Comparison of ENCODE assay signal across 18 cellular contexts in the genomic region with DNA sequence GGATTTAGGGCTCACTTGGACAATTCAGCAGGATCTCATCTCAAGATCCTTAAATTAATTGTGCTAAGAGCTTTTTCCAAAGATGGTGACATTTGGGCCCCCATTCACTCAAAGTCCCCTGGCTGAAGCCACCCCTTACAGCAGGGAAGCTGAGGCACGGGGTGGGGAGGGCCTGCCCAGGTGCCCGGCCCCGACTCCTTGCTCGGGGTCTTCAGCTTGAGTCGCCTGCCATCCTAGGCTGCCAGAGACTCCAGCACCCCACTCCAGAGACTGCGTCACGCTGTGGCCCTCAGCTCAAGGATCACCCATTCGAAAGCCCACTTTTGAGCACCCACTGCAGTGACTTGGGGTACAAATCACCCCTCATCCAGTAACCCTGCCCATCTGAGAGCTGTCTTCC. TPM values are rescaled to one million over a fixed set of nuclear protein-coding genes. Genes with fewer than 3 reads are reported as not detected.
DNase-seq lines count a peak whose midpoint lies in the region; TF ChIP-seq lines count a peak whose summit lies in the region.
"Had no signal": no experiment of that assay in that cellular context is flagged by ENCODE, and none has a peak within 500 bp of the region (broad histone marks: within the 10 kb centered on the region; RNA-seq: fewer than 3 reads in every experiment).

No MANE protein-coding gene starts in this region.

- H3K4me3 Mint-ChIP-seq in mesothelial cell of epicardium: no peak overlapping the region
- H3K4me3 Mint-ChIP-seq: CD8-positive, alpha-beta T cell; HFFc6 had no signal

- peaks cover 83% of the 10 kb centered on the region for H3K4me1 ChIP-seq in BLaER1
- peaks cover 0 to 18% (median 16%) of the 10 kb centered on the region in 4 donors for H3K4me1 ChIP-seq in sigmoid colon
- peaks cover 6% of the 10 kb centered on the region for H3K4me1 ChIP-seq in prostate gland (replicated peaks)

- H3K9ac ChIP-seq in BLaER1: no peak overlapping the region
- H3K9ac ChIP-seq: BLaER1 treated with 17β-estradiol and CSF1 and Interleukin-3, amounts not matched to agents 10 nM and 100 nM had no signal

- intact Hi-C loops in sigmoid colon (cut with DNase I): no loop called here
- intact Hi-C loops in prostate gland (cut with DNase I): no loop called here

- H3K36me3 ChIP-seq in BLaER1: no peaks in the 10 kb centered on the region
- no peaks in the 10 kb centered on the region for H3K36me3 ChIP-seq in sigmoid colon
- H3K36me3 ChIP-seq in prostate gland: no peaks in the 10 kb centered on the region
- H3K36me3 ChIP-seq: BLaER1 treated with 17β-estradiol and CSF1 and Interleukin-3, amounts not matched to agents 10 nM and 100 nM had no signal

- WGBS in sigmoid colon, 2 donors: 81 to 88% methylated on average over 8 of the region's 8 CpGs
- WGBS in prostate gland: 76% methylated on average over 8 of the region's 8 CpGs

- peaks cover 41% of the 10 kb centered on the region for H3K27me3 ChIP-seq in BLaER1
- no peaks in the 10 kb centered on the region for H3K27me3 ChIP-seq in sigmoid colon
- no peaks in the 10 kb centered on the region for H3K27me3 ChIP-seq in prostate gland (replicated peaks; ENCODE audit: insufficient read depth)

- peak; percentile 27 for DNase-seq in islet precursor cell
- DNase-seq in mesenteric fat pad (ENCODE audit: low spot score): peak; percentile 39
- DNase-seq in sigmoid colon: peak; percentile 38
- DNase-seq in NCI-H510A (lab: John Stamatoyannopoulos, UW): no peak
- DNase-seq in mesothelial cell of epicardium (ENCODE audit: low spot score in 2 of 2, unreplicated experiment in 2 of 2): no peak
- DNase-seq in prostate gland (ENCODE audit: low spot score): no peak
- DNase-seq: Calu3; CD8-positive, alpha-beta T cell; DMS79 treated with DMSO at 0.1 percent for 48 hours; GF-D8; GOT3; H7; HFFc6 had no signal

- H3K27ac Mint-ChIP-seq in mesothelial cell of epicardium: no peak overlapping the region
- H3K27ac Mint-ChIP-seq: CD8-positive, alpha-beta T cell; HFFc6 had no signal

- no peaks in the 10 kb centered on the region for H3K27me3 Mint-ChIP-seq in mesothelial cell of epicardium (ENCODE audit: low read depth)

- H3K4me2 ChIP-seq in BLaER1: peak overlapping the region; percentile 39; the same call in 1 of the 2 replicates

- TF ChIP-seq POLR2A in sigmoid colon (IDR thresholded peaks at IDR 0.05) (no peak), prostate gland (IDR thresholded peaks at IDR 0.05) (no peak)

- TF ChIP-seq EP300 in sigmoid colon (IDR thresholded peaks at IDR 0.05): no peak

- H3K27ac ChIP-seq in BLaER1 (no peak overlapping the region), sigmoid colon (no peak overlapping the region), prostate gland (no peak overlapping the region)
- H3K27ac ChIP-seq: BLaER1 treated with 17β-estradiol and CSF1 and Interleukin-3, amounts not matched to agents 10 nM and 100 nM; HL-60 had no signal

- H3K4me1 Mint-ChIP-seq in mesothelial cell of epicardium: peaks cover 26% of the 10 kb centered on the region

- no peak overlapping the region for H3K4me3 ChIP-seq in BLaER1
- no peak overlapping the region for H3K4me3 ChIP-seq in sigmoid colon
- H3K4me3 ChIP-seq in prostate gland: no peak overlapping the region
- H3K4me3 ChIP-seq: BLaER1 treated with 17β-estradiol and CSF1 and Interleukin-3, amounts not matched to agents 10 nM and 100 nM had no signal

- H4K20me1 ChIP-seq in BLaER1: peaks cover 30% of the 10 kb centered on the region

- H3K9me3 ChIP-seq in BLaER1: no peaks in the 10 kb centered on the region
- no peaks in the 10 kb centered on the region for H3K9me3 ChIP-seq in sigmoid colon
- no peaks in the 10 kb centered on the region for H3K9me3 ChIP-seq in prostate gland

- no peak for TF ChIP-seq CTCF in sigmoid colon (IDR thresholded peaks at IDR 0.05)
- TF ChIP-seq CTCF in mesothelial cell of epicardium (IDR thresholded peaks at IDR 0.05; ENCODE audit: unreplicated experiment): no peak
- TF ChIP-seq CTCF in prostate gland (IDR thresholded peaks at IDR 0.05): no peak

- H3K9me3 Mint-ChIP-seq in mesothelial cell of epicardium: no peaks in the 10 kb centered on the region
- H3K9me3 Mint-ChIP-seq: CD8-positive, alpha-beta T cell had no signal

- H3K36me3 Mint-ChIP-seq in mesothelial cell of epicardium: no peaks in the 10 kb centered on the region
- H3K36me3 Mint-ChIP-seq: CD8-positive, alpha-beta T cell had no signal

RNA-seq across cellular contexts. Expression of gene GPR78, which starts 39.2 kb away (rescaled TPM):
- total RNA-seq in mesenteric fat pad (not detected), sigmoid colon (under 1 TPM in 1 of 4 donors, not detected in 3; 0.28 TPM), mesothelial cell of epicardium (2.4 to 3.8 TPM (median 3.2 TPM) in 3 replicates), prostate gland (under 1 TPM in 1 of 2 donors, not detected in 1; 0.45 TPM)
- under 1 TPM in 1 of 3 donors, not detected in 2; 0.04 TPM for polyA plus RNA-seq in sigmoid colon
- total RNA-seq: A673; Calu3; CD8-positive, alpha-beta T cell; HT1080 had no signal

RNA-seq across cellular contexts. Expression of gene CPZ, which starts 51.6 kb away (rescaled TPM):
- total RNA-seq in mesenteric fat pad: 9.7 TPM
- total RNA-seq in sigmoid colon: 1 to 10 TPM in 3 of 4 donors, under 1 TPM in 1; 0.54 to 8.3 (median 3.0) TPM
- polyA plus RNA-seq in sigmoid colon: 1 to 10 TPM in 2 of 3 donors, under 1 TPM in 1; 0.46 to 2.4 (median 1.8) TPM
- total RNA-seq in mesothelial cell of epicardium: 32.0 to 38.6 TPM (median 32.8 TPM) in 3 replicates
- 10 to 100 TPM in 1 of 2 donors, under 1 TPM in 1; 0.73 to 15.1 TPM for total RNA-seq in prostate gland
- total RNA-seq: Calu3; CD8-positive, alpha-beta T cell; HT1080 had no signal

Comparison
In these comparisons a context has a peak if more than half of its experiments do, and no peak if none do; other contexts are left out.
1. DNase-seq: peak in islet precursor cell (single experiment), mesenteric fat pad (single experiment) and sigmoid colon (single experiment); none in NCI-H510A (single experiment), mesothelial cell of epicardium (0 of 2) and prostate gland (single experiment).